In the genomic region with DNA sequence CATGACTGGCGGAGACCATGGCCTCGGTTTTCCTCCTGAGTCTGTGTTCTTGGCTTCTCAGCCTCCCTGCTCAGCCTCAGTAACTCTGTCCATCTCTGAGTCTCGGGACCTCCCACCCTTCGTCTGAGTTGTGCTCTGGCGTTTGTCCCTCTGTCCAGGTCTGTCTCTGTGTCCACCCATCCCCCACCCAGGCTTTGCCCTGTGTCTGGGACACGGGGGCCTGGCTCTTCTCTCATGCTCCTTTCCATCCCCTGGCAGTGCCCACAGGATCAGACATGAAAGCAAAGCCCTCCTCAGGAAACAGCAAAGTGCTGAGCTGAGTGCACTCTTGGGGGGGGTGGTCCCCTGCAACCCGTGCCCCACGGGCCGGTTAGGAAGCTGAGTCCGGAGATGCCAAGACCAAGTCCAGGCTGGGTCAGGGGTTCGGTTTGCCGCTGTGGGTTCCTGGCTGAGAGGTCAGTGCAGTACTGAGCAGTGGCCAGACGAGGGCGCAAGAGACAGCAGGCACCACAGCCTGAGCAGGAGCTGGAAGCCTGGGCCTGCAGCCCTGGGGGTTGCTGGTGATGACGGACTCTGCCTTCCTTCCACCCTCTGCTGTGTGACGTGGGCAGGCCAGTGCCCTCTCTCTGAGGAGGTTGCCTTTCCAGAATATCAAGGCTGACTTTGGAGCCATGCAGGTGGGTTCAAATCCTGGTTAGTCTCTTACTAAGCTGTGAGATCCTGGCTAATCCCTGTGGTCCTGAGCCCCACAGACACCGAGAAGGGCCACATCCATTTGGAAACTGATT, we compare ENCODE assay signal across 8 cellular contexts. TPM values are rescaled to one million over a fixed set of nuclear protein-coding genes. Genes with fewer than 3 reads are reported as not detected.
DNase-seq lines count a peak whose midpoint lies in the region; FAIRE-seq and TF ChIP-seq lines count a peak whose summit lies in the region.

No MANE protein-coding gene starts in this region.

- TF ChIP-seq CTCF in GM20000 (IDR thresholded peaks at IDR 0.05; ENCODE audit: extremely low read depth, missing control alignments) (peak; percentile 98), KMS-11 (conservative IDR thresholded peaks at IDR 0.05; ENCODE audit: low read depth, low read length) (peak; percentile 87), progenitor cell of endocrine pancreas (IDR thresholded peaks at IDR 0.05; ENCODE audit: unreplicated experiment) (peak; percentile 95)

- H3K79me2 ChIP-seq in KMS-11 (ENCODE audit: insufficient read depth, low read depth) = no peaks in the 10 kb centered on the region

- intact Hi-C loops in cardiac septum (cut with DNase I) = loop anchor here (1.0 to 5.0 kb wide), 4 partner anchors 14 to 159 kb away; no protein-coding TSS in a partner anchor

- no peak overlapping the region for H3K4me3 Mint-ChIP-seq in activated naive CD8-positive, alpha-beta T cell treated with anti-CD3 and anti-CD28 coated beads for 36 hours
- H3K4me3 Mint-ChIP-seq in progenitor cell of endocrine pancreas (ENCODE audit: low read depth) = no peak overlapping the region

- H3K27ac Mint-ChIP-seq in activated naive CD8-positive, alpha-beta T cell treated with anti-CD3 and anti-CD28 coated beads for 36 hours = peak overlapping the region; percentile 37
- H3K27ac Mint-ChIP-seq in progenitor cell of endocrine pancreas = no peak overlapping the region

- peaks cover 6% of the 10 kb centered on the region for H3K4me1 ChIP-seq in KMS-11 (ENCODE audit: low read depth, poor library complexity, severe bottlenecking)

- no peaks in the 10 kb centered on the region for H3K9me3 Mint-ChIP-seq in activated naive CD8-positive, alpha-beta T cell treated with anti-CD3 and anti-CD28 coated beads for 36 hours
- H3K9me3 Mint-ChIP-seq in progenitor cell of endocrine pancreas (ENCODE audit: low read depth) = no peaks in the 10 kb centered on the region

- no peak overlapping the region for H3K4me3 ChIP-seq in KMS-11 (IDR thresholded peaks at IDR 0.05; ENCODE audit: insufficient read depth, low read depth, low read length)

- peaks cover 45% of the 10 kb centered on the region for H3K4me1 Mint-ChIP-seq in activated naive CD8-positive, alpha-beta T cell treated with anti-CD3 and anti-CD28 coated beads for 36 hours
- H3K4me1 Mint-ChIP-seq in progenitor cell of endocrine pancreas (ENCODE audit: low read depth) = no peaks in the 10 kb centered on the region

- H4K20me1 ChIP-seq in KMS-11 (ENCODE audit: insufficient read depth) = no peaks in the 10 kb centered on the region

- H3K36me3 Mint-ChIP-seq in activated naive CD8-positive, alpha-beta T cell treated with anti-CD3 and anti-CD28 coated beads for 36 hours = peaks cover 1% of the 10 kb centered on the region
- no peaks in the 10 kb centered on the region for H3K36me3 Mint-ChIP-seq in progenitor cell of endocrine pancreas (ENCODE audit: insufficient read depth)

- no peak overlapping the region; the same call in 1 of the 2 replicates for H3K4me2 ChIP-seq in KMS-11

- FAIRE-seq in urothelium cell line (lab: Jason Lieb, UNC) = no peak

- H3K27me3 ChIP-seq in KMS-11 (ENCODE audit: insufficient read depth, low read depth) = no peaks in the 10 kb centered on the region

- no peaks in the 10 kb centered on the region for H3K27me3 Mint-ChIP-seq in activated naive CD8-positive, alpha-beta T cell treated with anti-CD3 and anti-CD28 coated beads for 36 hours
- H3K27me3 Mint-ChIP-seq in progenitor cell of endocrine pancreas = peaks cover 3% of the 10 kb centered on the region

- DNase-seq in COLO829 (ENCODE audit: low spot score) = peak; percentile 57
- peak; percentile 88 for DNase-seq in GM20000 (ENCODE audit: low spot score)
- DNase-seq in T follicular helper cell (ENCODE audit: low read depth) = peak; percentile 66
- DNase-seq in activated naive CD8-positive, alpha-beta T cell treated with anti-CD3 and anti-CD28 coated beads for 36 hours = peak; percentile 82
- peak; percentile 95 for DNase-seq in cardiac septum (ENCODE audit: low spot score)
- DNase-seq in progenitor cell of endocrine pancreas (ENCODE audit: low spot score, unreplicated experiment) = peak; percentile 73
- peak; percentile 71 for DNase-seq in urothelium cell line (ENCODE audit: low spot score)

- H3K9ac ChIP-seq in KMS-11 = no peak overlapping the region

- no peaks in the 10 kb centered on the region for H3K36me3 ChIP-seq in KMS-11 (ENCODE audit: insufficient read depth)

- H2AFZ ChIP-seq in KMS-11 (ENCODE audit: low read depth) = peak overlapping the region; percentile 60; the same call in 1 of the 2 replicates

- H3K27ac ChIP-seq in KMS-11 = no peak overlapping the region

RNA-seq across cellular contexts. Expression of a gene that starts 2.5 kb away (rescaled TPM):
- under 1 TPM; 0.45 to 0.54 TPM for total RNA-seq in activated naive CD8-positive, alpha-beta T cell treated with anti-CD3 and anti-CD28 coated beads for 36 hours
- total RNA-seq in cardiac septum (5.1 TPM), progenitor cell of endocrine pancreas (0.19 and 0.60 TPM in 2 replicates)

RNA-seq across cellular contexts. Expression of a gene that starts 20.9 kb away (rescaled TPM):
- total RNA-seq in activated naive CD8-positive, alpha-beta T cell treated with anti-CD3 and anti-CD28 coated beads for 36 hours = 1 to 10 TPM; 4.8 to 5.0 TPM
- 5.2 TPM for total RNA-seq in cardiac septum
- 3.3 and 3.6 TPM in 2 replicates for total RNA-seq in progenitor cell of endocrine pancreas

RNA-seq across cellular contexts. Expression of a gene that starts 50.5 kb away (rescaled TPM):
- total RNA-seq in activated naive CD8-positive, alpha-beta T cell treated with anti-CD3 and anti-CD28 coated beads for 36 hours = 10 to 100 TPM; 85.7 to 89.9 TPM
- total RNA-seq in cardiac septum = 8.9 TPM
- 54.0 and 59.2 TPM in 2 replicates for total RNA-seq in progenitor cell of endocrine pancreas
